Comparison of ENCODE assay signal across 8 cellular contexts in genomic region chr4:145177906-145178538, GRCh38. TPM values are rescaled to one million over a fixed set of nuclear protein-coding genes. Genes with fewer than 3 reads are reported as not detected.
DNase-seq lines count a peak whose midpoint lies in the region; ATAC-seq and TF ChIP-seq lines count a peak whose summit lies in the region.

No MANE protein-coding gene starts in this region.

- no peak for TF ChIP-seq CTCF in NB4 (IDR thresholded peaks at IDR 0.05; ENCODE audit: low read depth, low read length)
- TF ChIP-seq CTCF in astrocyte of the cerebellum (IDR thresholded peaks at IDR 0.05; ENCODE audit: low read depth, low read length, missing control alignments): no peak

- H3K4me1 ChIP-seq in ES-I3 (ENCODE audit: insufficient read depth, low read length): peaks cover 12% of the 10 kb centered on the region; the same call in 1 of the 2 replicates

- H3K9me3 ChIP-seq in ES-I3 (ENCODE audit: control insufficient read depth, insufficient read depth, low read length): no peaks in the 10 kb centered on the region; the same call in 1 of the 2 replicates

- no peak for TF ChIP-seq POLR2A in NB4 (IDR thresholded peaks at IDR 0.05; ENCODE audit: extremely low read depth, insufficient read length)

- DNase-seq in NB4 (ENCODE audit: low read depth): peak; percentile 78
- DNase-seq in astrocyte of the cerebellum (ENCODE audit: low read depth): no peak
- no peak for DNase-seq in left colon
- DNase-seq in superior temporal gyrus (ENCODE audit: extremely low spot score): peak; percentile 48
- no peak for DNase-seq in NCI-H2196 (lab: John Stamatoyannopoulos, UW; ENCODE audit: unreplicated experiment)
- no peak for DNase-seq in activated effector memory CD4-positive, alpha-beta T cell treated with Interleukin-2 at 50 U/mL for 16 hours

- peak; percentile 23 for ATAC-seq in left colon
- no peak for ATAC-seq in GM18868 (IDR thresholded peaks at IDR 0.05; ENCODE audit: unreplicated experiment)

- peak overlapping the region; percentile 75; the same call in 1 of the 2 replicates for H3K9ac ChIP-seq in ES-I3 (ENCODE audit: low read depth, low read length)

- intact Hi-C loops in left colon (cut with DNase I, micrococcal nuclease): no loop called here

- H3K36me3 ChIP-seq in ES-I3 (ENCODE audit: insufficient read depth, low read length): no peaks in the 10 kb centered on the region; the same call in 1 of the 2 replicates

- H3K4me3 ChIP-seq in NB4 (ENCODE audit: low read depth, low read length) (peak overlapping the region; percentile 83), astrocyte of the cerebellum (ENCODE audit: low read depth, low read length) (peak overlapping the region; percentile 68)

- in situ Hi-C loops in astrocyte of the cerebellum (cut with HindIII; ENCODE audit: low sequenced_read_pairs): no loop called here

RNA-seq across cellular contexts. Expression of gene OTUD4, which starts 2.4 kb away (rescaled TPM):
- total RNA-seq in left colon: 10 to 100 TPM; 30.3 to 31.2 TPM

Comparison
In these comparisons a context has a peak if more than half of its experiments do, and no peak if none do; other contexts are left out.
1. DNase-seq: peak in NB4 (single experiment) and superior temporal gyrus (single experiment); none in astrocyte of the cerebellum (single experiment), left colon (0 of 2), NCI-H2196 (single experiment) and activated effector memory CD4-positive, alpha-beta T cell treated with Interleukin-2 at 50 U/mL for 16 hours (single experiment).